In the genomic region with DNA sequence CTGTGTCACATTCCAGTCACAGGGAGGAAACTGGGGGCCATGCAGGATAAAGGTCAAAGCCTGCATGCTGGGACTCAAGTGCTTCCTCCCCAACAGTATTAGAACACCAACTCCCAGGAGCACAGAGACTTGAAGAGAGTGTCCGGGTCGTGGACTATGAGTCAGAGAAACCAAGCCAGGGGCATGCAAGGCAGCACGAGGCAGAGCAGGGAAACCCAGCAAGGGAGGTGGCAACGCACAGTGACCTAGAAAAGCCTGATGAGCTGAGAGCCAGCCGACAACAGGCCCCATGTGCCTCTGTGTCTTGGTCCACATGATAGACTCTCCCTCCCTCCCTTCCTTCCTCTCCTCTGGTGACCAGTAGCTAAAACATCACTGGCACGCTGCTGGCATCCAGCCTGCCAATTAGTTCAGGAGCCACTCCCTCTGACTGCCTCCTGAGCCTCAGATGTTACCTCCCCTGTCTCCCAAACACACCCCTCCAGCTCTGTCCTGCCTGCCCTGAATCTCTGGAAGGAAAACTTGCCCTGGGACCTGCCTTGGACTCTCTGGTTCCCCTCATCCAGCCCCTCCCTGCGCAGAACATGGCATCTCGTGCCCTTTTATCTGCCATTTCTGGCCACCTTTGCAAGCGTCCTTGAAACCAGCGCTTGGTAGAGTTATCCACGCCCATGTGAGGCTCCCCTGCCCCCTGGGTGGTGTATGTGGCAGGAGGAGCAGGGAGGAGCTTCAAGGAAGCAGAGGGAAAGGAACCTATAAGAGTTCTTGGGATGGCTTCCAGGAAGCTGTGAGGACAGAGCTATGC, we compare ENCODE assay signal across 10 cellular contexts. TPM values are rescaled to one million over a fixed set of nuclear protein-coding genes. Genes with fewer than 3 reads are reported as not detected.
A peak's percentile ranks its signal among the peaks of the same experiment; 100 is the strongest.
DNase-seq lines count a peak whose midpoint lies in the region; ATAC-seq and TF ChIP-seq lines count a peak whose summit lies in the region.
"Had no signal": no experiment of that assay in that cellular context is flagged by ENCODE, and none has a peak within 500 bp of the region (broad histone marks: within the 10 kb centered on the region; RNA-seq: fewer than 3 reads in every experiment).

No MANE protein-coding gene starts in this region.

- WGBS in mesendoderm (ENCODE audit: extremely low coverage, insufficient coverage, low lambda C conversion rate) = no CpG with 5 or more reads among the region's 11 CpGs

- no peak overlapping the region for H2BK15ac ChIP-seq in mesendoderm (replicated peaks; ENCODE audit: low read depth)

- H3K23ac ChIP-seq in mesendoderm (ENCODE audit: low read length) = no peak overlapping the region

- H3K36me3 ChIP-seq in mesendoderm (ENCODE audit: control insufficient read depth, insufficient read depth, low read length) = no peaks in the 10 kb centered on the region

- H3K4me3 ChIP-seq in mesendoderm (ENCODE audit: low read length) = no peak overlapping the region

- H3K18ac ChIP-seq in mesendoderm (ENCODE audit: low read length) = no peak overlapping the region

- H2BK120ac ChIP-seq in mesendoderm (ENCODE audit: low read depth, low read length) = no peak overlapping the region

- H3K79me1 ChIP-seq in mesendoderm (ENCODE audit: low read length) = no peaks in the 10 kb centered on the region

- no peak overlapping the region for H4K8ac ChIP-seq in mesendoderm (ENCODE audit: low read depth, low read length)

- H4K5ac ChIP-seq in mesendoderm (ENCODE audit: low read length) = no peak overlapping the region

- no peak overlapping the region for H3K27ac ChIP-seq in mesendoderm (ENCODE audit: low read depth, low read length)

- H3K4me1 ChIP-seq in mesendoderm (ENCODE audit: control insufficient read depth, low read depth, low read length) = no peaks in the 10 kb centered on the region

- no peaks in the 10 kb centered on the region for H3K79me2 ChIP-seq in mesendoderm (ENCODE audit: control insufficient read depth, insufficient read depth, low read length)

- no peak for TF ChIP-seq RAD21 in Ishikawa (IDR thresholded peaks at IDR 0.05; ENCODE audit: low read depth)

- H3K4ac ChIP-seq in mesendoderm (ENCODE audit: low read depth, low read length) = no peak overlapping the region

- H3K9ac ChIP-seq in mesendoderm (ENCODE audit: low read length) = no peak overlapping the region

- DNase-seq in AG09319 (ENCODE audit: extremely low read depth, low read depth) (peak; percentile 24), dedifferentiated amniotic fluid mesenchymal stem cell (ENCODE audit: extremely low spot score) (peak; percentile 54), mesendoderm (peak; percentile 56), KG1 (lab: John Stamatoyannopoulos, UW) (no peak), NCI-H2227 treated with DMSO at 0.1 percent for 48 hours (lab: John Stamatoyannopoulos, UW) (no peak)
- DNase-seq: NCI-H524 treated with DMSO at 0.1 percent for 48 hours had no signal

- no peak overlapping the region for H2BK5ac ChIP-seq in mesendoderm (ENCODE audit: low read length)

- ATAC-seq in GM18867 (IDR thresholded peaks at IDR 0.05; ENCODE audit: unreplicated experiment) (no peak), GM18870 (IDR thresholded peaks at IDR 0.05; ENCODE audit: unreplicated experiment) (no peak)
- ATAC-seq: left lobe of liver had no signal

- no peak overlapping the region for H3K4me2 ChIP-seq in mesendoderm (ENCODE audit: low read length)

- TF ChIP-seq CTCF in AG09319 (IDR thresholded peaks at IDR 0.05; ENCODE audit: low read depth, low read length) = no peak

- TF ChIP-seq EP300 in Ishikawa (IDR thresholded peaks at IDR 0.05; ENCODE audit: borderline replicate concordance) = no peak

- peaks cover 2% of the 10 kb centered on the region for H3K27me3 ChIP-seq in mesendoderm (ENCODE audit: insufficient read depth, low read length, poor library complexity)

- H2AK5ac ChIP-seq in mesendoderm (ENCODE audit: low read length) = no peak overlapping the region

- H3K56ac ChIP-seq in mesendoderm (ENCODE audit: low read length) = no peak overlapping the region

TF ChIP-seq in Ishikawa, 13 proteins besides CTCF, POLR2A, EP300 and RAD21:
- TF ChIP-seq, protein P1, sequence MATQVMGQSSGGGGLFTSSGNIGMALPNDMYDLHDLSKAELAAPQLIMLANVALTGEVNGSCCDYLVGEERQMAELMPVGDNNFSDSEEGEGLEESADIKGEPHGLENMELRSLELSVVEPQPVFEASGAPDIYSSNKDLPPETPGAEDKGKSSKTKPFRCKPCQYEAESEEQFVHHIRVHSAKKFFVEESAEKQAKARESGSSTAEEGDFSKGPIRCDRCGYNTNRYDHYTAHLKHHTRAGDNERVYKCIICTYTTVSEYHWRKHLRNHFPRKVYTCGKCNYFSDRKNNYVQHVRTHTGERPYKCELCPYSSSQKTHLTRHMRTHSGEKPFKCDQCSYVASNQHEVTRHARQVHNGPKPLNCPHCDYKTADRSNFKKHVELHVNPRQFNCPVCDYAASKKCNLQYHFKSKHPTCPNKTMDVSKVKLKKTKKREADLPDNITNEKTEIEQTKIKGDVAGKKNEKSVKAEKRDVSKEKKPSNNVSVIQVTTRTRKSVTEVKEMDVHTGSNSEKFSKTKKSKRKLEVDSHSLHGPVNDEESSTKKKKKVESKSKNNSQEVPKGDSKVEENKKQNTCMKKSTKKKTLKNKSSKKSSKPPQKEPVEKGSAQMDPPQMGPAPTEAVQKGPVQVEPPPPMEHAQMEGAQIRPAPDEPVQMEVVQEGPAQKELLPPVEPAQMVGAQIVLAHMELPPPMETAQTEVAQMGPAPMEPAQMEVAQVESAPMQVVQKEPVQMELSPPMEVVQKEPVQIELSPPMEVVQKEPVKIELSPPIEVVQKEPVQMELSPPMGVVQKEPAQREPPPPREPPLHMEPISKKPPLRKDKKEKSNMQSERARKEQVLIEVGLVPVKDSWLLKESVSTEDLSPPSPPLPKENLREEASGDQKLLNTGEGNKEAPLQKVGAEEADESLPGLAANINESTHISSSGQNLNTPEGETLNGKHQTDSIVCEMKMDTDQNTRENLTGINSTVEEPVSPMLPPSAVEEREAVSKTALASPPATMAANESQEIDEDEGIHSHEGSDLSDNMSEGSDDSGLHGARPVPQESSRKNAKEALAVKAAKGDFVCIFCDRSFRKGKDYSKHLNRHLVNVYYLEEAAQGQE (IDR thresholded peaks at IDR 0.05; ENCODE audit: low read depth) = no peak
- TF ChIP-seq FOXM1 (IDR thresholded peaks at IDR 0.05; ENCODE audit: borderline replicate concordance, low read depth) (no peak), CREB1 (IDR thresholded peaks at IDR 0.05; ENCODE audit: low read depth) (no peak), TEAD4 (IDR thresholded peaks at IDR 0.05) (no peak), TCF12 (IDR thresholded peaks at IDR 0.05; ENCODE audit: low read depth) (no peak), TAF1 (IDR thresholded peaks at IDR 0.05; ENCODE audit: low read depth) (no peak), NFIC (IDR thresholded peaks at IDR 0.05) (peak; percentile 23; the same call in 1 of the 2 replicates), YY1 (IDR thresholded peaks at IDR 0.05; ENCODE audit: low read depth) (no peak), ZBTB7A (IDR thresholded peaks at IDR 0.05; ENCODE audit: low read depth) (no peak), EGR1 (IDR thresholded peaks at IDR 0.05) (no peak)
- TF ChIP-seq, protein P2, sequence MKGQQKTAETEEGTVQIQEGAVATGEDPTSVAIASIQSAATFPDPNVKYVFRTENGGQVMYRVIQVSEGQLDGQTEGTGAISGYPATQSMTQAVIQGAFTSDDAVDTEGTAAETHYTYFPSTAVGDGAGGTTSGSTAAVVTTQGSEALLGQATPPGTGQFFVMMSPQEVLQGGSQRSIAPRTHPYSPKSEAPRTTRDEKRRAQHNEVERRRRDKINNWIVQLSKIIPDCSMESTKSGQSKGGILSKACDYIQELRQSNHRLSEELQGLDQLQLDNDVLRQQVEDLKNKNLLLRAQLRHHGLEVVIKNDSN (IDR thresholded peaks at IDR 0.05) = no peak
- TF ChIP-seq, protein P3, sequence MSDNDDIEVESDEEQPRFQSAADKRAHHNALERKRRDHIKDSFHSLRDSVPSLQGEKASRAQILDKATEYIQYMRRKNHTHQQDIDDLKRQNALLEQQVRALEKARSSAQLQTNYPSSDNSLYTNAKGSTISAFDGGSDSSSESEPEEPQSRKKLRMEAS (IDR thresholded peaks at IDR 0.05) = peak; percentile 95

RNA-seq across cellular contexts. Expression of a gene that starts 16.2 kb away (rescaled TPM):
- polyA plus RNA-seq in mesendoderm (2013, experiment 1 of 2) = 0.13 TPM
- polyA plus RNA-seq in mesendoderm (2013, experiment 2 of 2) = 0.13 TPM

RNA-seq across cellular contexts. Expression of a gene that starts 21.1 kb away (rescaled TPM):
- polyA plus RNA-seq in mesendoderm (2013, experiment 1 of 2) = not detected
- not detected for polyA plus RNA-seq in mesendoderm (2013, experiment 2 of 2)

RNA-seq across cellular contexts. Expression of a gene that starts 24.8 kb away (rescaled TPM):
- polyA plus RNA-seq in mesendoderm (2013, experiment 1 of 2) = 35.2 TPM
- 33.4 TPM for polyA plus RNA-seq in mesendoderm (2013, experiment 2 of 2)

RNA-seq across cellular contexts. Expression of a gene that starts 30.7 kb away (rescaled TPM):
- polyA plus RNA-seq in mesendoderm (2013, experiment 1 of 2) = 69.5 TPM
- polyA plus RNA-seq in mesendoderm (2013, experiment 2 of 2) = 68.9 TPM

RNA-seq across cellular contexts. Expression of a gene that starts 44.2 kb away (rescaled TPM):
- not detected for polyA plus RNA-seq in mesendoderm (2013, experiment 1 of 2)
- not detected for polyA plus RNA-seq in mesendoderm (2013, experiment 2 of 2)

Comparison
In these comparisons a context has a peak if more than half of its experiments do, and no peak if none do; other contexts are left out.
1. DNase-seq: peak in AG09319 (single experiment), dedifferentiated amniotic fluid mesenchymal stem cell (single experiment) and mesendoderm (single experiment); none in KG1 (single experiment) and NCI-H2227 treated with DMSO at 0.1 percent for 48 hours (single experiment).